Comparison of ENCODE assay signal across 11 cellular contexts in genomic region chr16:17312100-17312732, GRCh38.
DNase-seq lines count a peak whose midpoint lies in the region; ATAC-seq and TF ChIP-seq lines count a peak whose summit lies in the region.
"Had no signal": no experiment of that assay in that cellular context is flagged by ENCODE, and none has a peak within 500 bp of the region (broad histone marks: within the 10 kb centered on the region; RNA-seq: fewer than 3 reads in every experiment).

No MANE protein-coding gene starts in this region.

- no peak overlapping the region for H3K4me3 Mint-ChIP-seq in Calu3 (ENCODE audit: low read depth, unreplicated experiment)
- H3K4me3 Mint-ChIP-seq: activated T-cell treated with anti-CD3 and anti-CD28 coated beads, Interleukin-2, amount 50 U/mL, for 72 hours had no signal

- no peaks in the 10 kb centered on the region for H3K27me3 Mint-ChIP-seq in Calu3 (ENCODE audit: unreplicated experiment)

- H3K4me1 Mint-ChIP-seq in Calu3 (ENCODE audit: low read depth, unreplicated experiment): peaks cover 20% of the 10 kb centered on the region

- H3K36me3 Mint-ChIP-seq in Calu3 (ENCODE audit: insufficient read depth, unreplicated experiment): no peaks in the 10 kb centered on the region

- BruUV-seq in Calu3 (replicated peaks; lab: Mats Ljungman, UMichigan): no TSS peak

- H3K4me1 ChIP-seq in foreskin keratinocyte (peaks cover 26% of the 10 kb centered on the region), prostate gland (replicated peaks) (peaks cover 9% of the 10 kb centered on the region)

- 65% methylated on average over 8 of the region's 8 CpGs for WGBS in prostate gland

- peak; percentile 13 for TF ChIP-seq POLR2A in prostate gland (IDR thresholded peaks at IDR 0.05)

- H3K27me3 ChIP-seq in foreskin keratinocyte (no peaks in the 10 kb centered on the region), prostate gland (replicated peaks; ENCODE audit: insufficient read depth) (no peaks in the 10 kb centered on the region)

- H3K27ac Mint-ChIP-seq in Calu3 (ENCODE audit: unreplicated experiment): peak overlapping the region; percentile 29
- H3K27ac Mint-ChIP-seq: activated T-cell treated with anti-CD3 and anti-CD28 coated beads, Interleukin-2, amount 50 U/mL, for 72 hours had no signal

- H3K27ac ChIP-seq in RWPE1 (no peak overlapping the region), foreskin keratinocyte (peak overlapping the region; percentile 85), prostate gland (peak overlapping the region; percentile 82 to 86)

- no peak overlapping the region for H3K4me3 ChIP-seq in prostate gland

- peak; percentile 98 for ATAC-seq in foreskin keratinocyte
- no peak for ATAC-seq in GM18517 (IDR thresholded peaks at IDR 0.05; ENCODE audit: unreplicated experiment)
- ATAC-seq: activated T-cell treated with anti-CD3 and anti-CD28 coated beads, Interleukin-2, amount 50 U/mL, for 72 hours had no signal

- CTCF ChIA-PET in Calu3 (lab: Charles Lee): interaction anchor here (0.6 to 1.2 kb wide), 5 partner anchors 23 to 156 kb away, joined by 3 to 5 read pairs (median 3); no protein-coding TSS in a partner anchor
- CTCF ChIA-PET in RWPE1 (lab: Yijun Ruan, JAX): interaction anchor here (0.7 kb wide), 2 partner anchors 9 to 48 kb away, joined by 3 read pairs; no protein-coding TSS in a partner anchor

- DNase-seq in Calu3 (peak; percentile 90), RWPE1 (ENCODE audit: low spot score) (peak; percentile 64), foreskin keratinocyte (peak; percentile 46 to 82), prostate gland (ENCODE audit: low spot score) (peak; percentile 69), SHP77 (lab: John Stamatoyannopoulos, UW) (no peak), NCI-H748 (lab: John Stamatoyannopoulos, UW; ENCODE audit: unreplicated experiment) (no peak), HuH-7 (ENCODE audit: low spot score) (no peak)
- DNase-seq: activated T-cell treated with anti-CD3 and anti-CD28 coated beads, Interleukin-2, amount 50 U/mL, for 72 hours; NCI-H2081 treated with DMSO at 0.1 percent for 48 hours; stimulated activated CD8-positive, alpha-beta memory T cell treated with anti-CD3 and anti-CD28 coated beads, Interleukin-4, amount 100 ng/mL, for 48 hours had no signal

- H3K9me3 ChIP-seq in prostate gland: no peaks in the 10 kb centered on the region

- H3K9me3 Mint-ChIP-seq in Calu3 (ENCODE audit: low read depth, unreplicated experiment): no peaks in the 10 kb centered on the region
- H3K9me3 Mint-ChIP-seq: activated T-cell treated with anti-CD3 and anti-CD28 coated beads, Interleukin-2, amount 50 U/mL, for 72 hours had no signal

- POLR2A ChIA-PET in RWPE1 (lab: Yijun Ruan, JAX; ENCODE audit: low non-redundant PET): interaction anchor here (0.7 kb wide), 1 partner anchor 22 kb away, joined by 3 read pairs; no protein-coding TSS in a partner anchor

- intact Hi-C loops in Calu3 (cut with micrococcal nuclease; ENCODE audit: unreplicated experiment) (loop anchor here (2.0 kb wide), 2 partner anchors 37 to 85 kb away; no protein-coding TSS in a partner anchor), prostate gland (cut with DNase I) (loop anchor here (5.0 to 10.0 kb wide), 2 partner anchors 35 to 93 kb away; no protein-coding TSS in a partner anchor)

- TF ChIP-seq CTCF in Calu3 (IDR thresholded peaks at IDR 0.05; ENCODE audit: unreplicated experiment): no peak
- no peak for TF ChIP-seq CTCF in RWPE1 (conservative IDR thresholded peaks at IDR 0.05; ENCODE audit: low read depth)
- no peak for TF ChIP-seq CTCF in foreskin keratinocyte (conservative IDR thresholded peaks at IDR 0.05)
- TF ChIP-seq CTCF in prostate gland (IDR thresholded peaks at IDR 0.05): no peak

- H3K36me3 ChIP-seq in prostate gland: no peaks in the 10 kb centered on the region

Comparison
In these comparisons a context has a peak if more than half of its experiments do, and no peak if none do; other contexts are left out.
1. DNase-seq: peak in Calu3 (single experiment), RWPE1 (single experiment), foreskin keratinocyte (2 of 2) and prostate gland (single experiment); none in SHP77 (0 of 2), NCI-H748 (single experiment) and HuH-7 (single experiment).